1 cellular context compared by ENCODE assay signal in the genomic region with DNA sequence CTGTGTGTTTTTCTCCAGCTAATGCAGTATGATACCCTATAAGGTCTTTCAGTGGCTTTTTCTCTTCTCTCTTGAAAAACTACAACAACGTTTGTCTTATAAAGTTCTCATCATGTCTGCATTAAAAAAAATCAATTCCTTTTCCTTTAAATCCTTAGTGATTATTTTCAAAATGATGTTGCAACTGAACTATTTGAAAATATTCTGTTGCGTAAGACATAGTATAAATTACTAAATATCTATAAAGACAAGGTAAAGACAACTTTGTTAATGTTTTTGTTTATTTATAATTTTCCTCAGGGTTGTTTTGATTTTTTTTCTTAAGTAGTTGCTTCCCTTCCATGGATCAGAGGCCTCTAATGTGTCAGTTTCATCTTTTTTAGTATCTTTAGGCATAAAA.
TF ChIP-seq lines count a peak whose summit lies in the region.

No MANE protein-coding gene starts in this region.

TF ChIP-seq in HepG2, 621 proteins besides CTCF, POLR2A, EP300 and RAD21 (continued from another document):
- TF ChIP-seq, protein P1, sequence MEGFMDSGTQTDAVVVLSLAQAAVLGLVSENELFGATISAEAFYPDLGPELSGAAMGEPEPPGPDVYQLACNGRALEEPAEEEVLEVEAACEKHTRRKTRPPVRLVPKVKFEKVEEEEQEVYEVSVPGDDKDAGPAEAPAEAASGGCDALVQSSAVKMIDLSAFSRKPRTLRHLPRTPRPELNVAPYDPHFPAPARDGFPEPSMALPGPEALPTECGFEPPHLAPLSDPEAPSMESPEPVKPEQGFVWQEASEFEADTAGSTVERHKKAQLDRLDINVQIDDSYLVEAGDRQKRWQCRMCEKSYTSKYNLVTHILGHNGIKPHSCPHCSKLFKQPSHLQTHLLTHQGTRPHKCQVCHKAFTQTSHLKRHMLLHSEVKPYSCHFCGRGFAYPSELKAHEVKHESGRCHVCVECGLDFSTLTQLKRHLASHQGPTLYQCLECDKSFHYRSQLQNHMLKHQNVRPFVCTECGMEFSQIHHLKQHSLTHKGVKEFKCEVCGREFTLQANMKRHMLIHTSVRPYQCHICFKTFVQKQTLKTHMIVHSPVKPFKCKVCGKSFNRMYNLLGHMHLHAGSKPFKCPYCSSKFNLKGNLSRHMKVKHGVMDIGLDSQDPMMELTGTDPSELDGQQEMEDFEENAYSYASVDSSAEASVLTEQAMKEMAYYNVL (CRISPR knock-in tag; IDR thresholded peaks at IDR 0.05; ENCODE audit: borderline replicate concordance) = no peak
- no peak for TF ChIP-seq NR2F2 (IDR thresholded peaks at IDR 0.05; ENCODE audit: borderline replicate concordance, low read depth)
- TF ChIP-seq ZNF7 (CRISPR knock-in tag; IDR thresholded peaks at IDR 0.05) = no peak
- TF ChIP-seq, protein P2, sequence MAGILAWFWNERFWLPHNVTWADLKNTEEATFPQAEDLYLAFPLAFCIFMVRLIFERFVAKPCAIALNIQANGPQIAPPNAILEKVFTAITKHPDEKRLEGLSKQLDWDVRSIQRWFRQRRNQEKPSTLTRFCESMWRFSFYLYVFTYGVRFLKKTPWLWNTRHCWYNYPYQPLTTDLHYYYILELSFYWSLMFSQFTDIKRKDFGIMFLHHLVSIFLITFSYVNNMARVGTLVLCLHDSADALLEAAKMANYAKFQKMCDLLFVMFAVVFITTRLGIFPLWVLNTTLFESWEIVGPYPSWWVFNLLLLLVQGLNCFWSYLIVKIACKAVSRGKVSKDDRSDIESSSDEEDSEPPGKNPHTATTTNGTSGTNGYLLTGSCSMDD (CRISPR knock-in tag; IDR thresholded peaks at IDR 0.05) = no peak
